In the genomic region with DNA sequence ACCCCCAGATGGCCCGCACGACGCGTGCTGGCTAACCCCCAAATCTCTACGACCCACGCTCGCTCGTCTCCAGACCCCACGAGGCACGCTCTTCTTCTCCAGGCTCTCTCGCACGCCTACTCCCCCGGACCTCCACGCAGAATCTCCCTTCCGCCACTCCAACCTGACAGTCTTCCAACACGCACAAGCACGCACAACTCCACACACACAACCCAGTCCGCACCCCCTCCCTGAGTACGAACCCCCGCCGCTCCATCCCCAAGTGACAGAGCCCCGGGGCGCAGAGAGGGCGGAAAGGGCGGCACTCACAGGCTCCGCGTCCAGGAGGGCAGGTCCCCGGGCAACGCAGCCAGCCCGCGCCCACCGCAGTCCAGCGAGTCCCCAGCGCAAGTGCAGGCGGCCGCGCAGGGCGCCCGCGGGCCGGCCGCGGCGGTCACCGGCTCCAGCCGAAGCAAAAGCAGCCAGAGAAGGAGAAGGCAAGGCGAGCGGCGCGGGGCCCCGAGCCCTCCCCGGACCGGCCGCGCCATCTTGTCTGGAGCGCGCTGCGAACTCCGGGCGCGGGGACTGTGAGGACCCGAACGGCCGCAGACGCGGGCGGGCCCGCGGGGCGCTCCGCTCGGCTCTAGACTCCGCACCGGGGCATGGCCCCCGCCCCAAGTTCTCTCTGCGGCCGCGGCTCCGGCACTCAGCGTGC, we compare ENCODE assay signal across 1 cellular context.
A peak's percentile ranks its signal among the peaks of the same experiment; 100 is the strongest.
TF ChIP-seq lines count a peak whose summit lies in the region.

No MANE protein-coding gene starts in this region.

TF ChIP-seq in GM12878, 131 proteins besides CTCF, POLR2A, EP300 and RAD21 (continued from another document):
- TF ChIP-seq NR2F1 (conservative IDR thresholded peaks at IDR 0.05) (peak; percentile 33; the same call in 1 of the 2 replicates), ZSCAN29 (IDR thresholded peaks at IDR 0.05) (0 out of 2 replicates have a peak, but pooled peaks have one; percentile 31)
- TF ChIP-seq, protein P1, sequence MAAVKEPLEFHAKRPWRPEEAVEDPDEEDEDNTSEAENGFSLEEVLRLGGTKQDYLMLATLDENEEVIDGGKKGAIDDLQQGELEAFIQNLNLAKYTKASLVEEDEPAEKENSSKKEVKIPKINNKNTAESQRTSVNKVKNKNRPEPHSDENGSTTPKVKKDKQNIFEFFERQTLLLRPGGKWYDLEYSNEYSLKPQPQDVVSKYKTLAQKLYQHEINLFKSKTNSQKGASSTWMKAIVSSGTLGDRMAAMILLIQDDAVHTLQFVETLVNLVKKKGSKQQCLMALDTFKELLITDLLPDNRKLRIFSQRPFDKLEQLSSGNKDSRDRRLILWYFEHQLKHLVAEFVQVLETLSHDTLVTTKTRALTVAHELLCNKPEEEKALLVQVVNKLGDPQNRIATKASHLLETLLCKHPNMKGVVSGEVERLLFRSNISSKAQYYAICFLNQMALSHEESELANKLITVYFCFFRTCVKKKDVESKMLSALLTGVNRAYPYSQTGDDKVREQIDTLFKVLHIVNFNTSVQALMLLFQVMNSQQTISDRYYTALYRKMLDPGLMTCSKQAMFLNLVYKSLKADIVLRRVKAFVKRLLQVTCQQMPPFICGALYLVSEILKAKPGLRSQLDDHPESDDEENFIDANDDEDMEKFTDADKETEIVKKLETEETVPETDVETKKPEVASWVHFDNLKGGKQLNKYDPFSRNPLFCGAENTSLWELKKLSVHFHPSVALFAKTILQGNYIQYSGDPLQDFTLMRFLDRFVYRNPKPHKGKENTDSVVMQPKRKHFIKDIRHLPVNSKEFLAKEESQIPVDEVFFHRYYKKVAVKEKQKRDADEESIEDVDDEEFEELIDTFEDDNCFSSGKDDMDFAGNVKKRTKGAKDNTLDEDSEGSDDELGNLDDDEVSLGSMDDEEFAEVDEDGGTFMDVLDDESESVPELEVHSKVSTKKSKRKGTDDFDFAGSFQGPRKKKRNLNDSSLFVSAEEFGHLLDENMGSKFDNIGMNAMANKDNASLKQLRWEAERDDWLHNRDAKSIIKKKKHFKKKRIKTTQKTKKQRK (IDR thresholded peaks at IDR 0.05; ENCODE audit: low read depth, low read length), result no peak
